ENCODE assay signal across 17 cellular contexts in the genomic region with DNA sequence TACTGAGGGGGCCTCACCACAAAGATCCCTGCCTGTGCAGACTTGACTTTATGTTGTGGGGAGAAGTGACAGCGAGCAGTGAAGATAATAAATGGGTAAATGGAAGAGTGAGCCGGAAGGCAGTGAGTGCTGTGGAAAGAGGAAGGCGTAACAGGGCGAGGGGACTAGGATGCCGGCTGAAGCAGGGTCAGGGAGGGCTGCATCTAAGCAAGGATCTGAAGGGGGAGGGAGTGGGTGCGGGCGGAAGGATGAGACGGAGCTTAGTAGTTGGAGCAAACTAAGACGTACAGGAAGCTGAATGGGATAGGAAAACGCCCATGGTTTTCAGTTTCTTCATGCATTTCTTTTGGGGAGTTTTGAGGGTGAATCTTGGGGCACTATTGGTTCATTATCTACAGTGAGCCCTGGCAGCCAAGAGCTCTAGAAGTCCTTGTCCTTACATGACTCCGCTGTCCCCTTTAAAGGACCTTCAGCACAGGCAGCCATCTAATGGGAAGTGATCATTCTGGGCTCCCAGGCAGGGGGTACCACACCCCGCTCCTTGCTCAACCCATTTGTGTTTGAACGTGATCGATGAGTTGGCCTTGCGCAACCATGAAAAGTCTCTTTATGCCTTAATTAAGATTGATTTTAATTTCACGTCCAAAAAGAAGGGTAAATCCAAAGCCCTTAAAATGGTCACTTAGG. TPM values are rescaled to one million over a fixed set of nuclear protein-coding genes. Genes with fewer than 3 reads are reported as not detected.
DNase-seq lines count a peak whose midpoint lies in the region; ATAC-seq and TF ChIP-seq lines count a peak whose summit lies in the region.
"Had no signal": no experiment of that assay in that cellular context is flagged by ENCODE, and none has a peak within 500 bp of the region (broad histone marks: within the 10 kb centered on the region; RNA-seq: fewer than 3 reads in every experiment).

No MANE protein-coding gene starts in this region.

- no peaks in the 10 kb centered on the region for H3K27me3 Mint-ChIP-seq in activated naive CD4-positive, alpha-beta T cell treated with anti-CD3 and anti-CD28 coated beads, Interleukin-2, amount 10 ng/mL, durations not matched to agents 7 days and 5 days
- no peaks in the 10 kb centered on the region for H3K27me3 Mint-ChIP-seq in activated T-helper 1 cell treated with anti-CD3 and anti-CD28 coated beads, Interleukin-12 subunit alpha, Interleukin-12 subunit beta, Interleukin-2, Interleukin-4 antibody, amounts not matched to agents 30 ng/mL and 10 ng/mL and 1 ng/mL, durations not matched to agents 14 hours and 24 hours and 36 hours (ENCODE audit: insufficient read depth)
- no peaks in the 10 kb centered on the region for H3K27me3 Mint-ChIP-seq in mesothelial cell of epicardium (ENCODE audit: low read depth)
- H3K27me3 Mint-ChIP-seq: stimulated activated memory B cell treated with anti-CD40 and anti-IgM and Interleukin-4, amounts not matched to agents 10 μg/mL and 1 μg/mL and 100 μg/mL, for 72 hours had no signal

- H3K36me3 ChIP-seq in neutrophil, result peaks cover 7% of the 10 kb centered on the region
- H3K36me3 ChIP-seq in SJCRH30, result peaks cover 3% of the 10 kb centered on the region; the same call in 1 of the 2 replicates

- H3K27ac ChIP-seq in neutrophil, result peak overlapping the region; percentile 52
- no peak overlapping the region for H3K27ac ChIP-seq in SJCRH30

- no peaks in the 10 kb centered on the region for H3K9me3 ChIP-seq in neutrophil
- H3K9me3 ChIP-seq in SJCRH30 (replicated peaks), result no peaks in the 10 kb centered on the region

- H3K27ac Mint-ChIP-seq in activated naive CD4-positive, alpha-beta T cell treated with anti-CD3 and anti-CD28 coated beads, Interleukin-2, amount 10 ng/mL, durations not matched to agents 7 days and 5 days, result peak overlapping the region; percentile 83
- H3K27ac Mint-ChIP-seq in activated T-helper 1 cell treated with anti-CD3 and anti-CD28 coated beads, Interleukin-12 subunit alpha, Interleukin-12 subunit beta, Interleukin-2, Interleukin-4 antibody, amounts not matched to agents 30 ng/mL and 10 ng/mL and 1 ng/mL, durations not matched to agents 14 hours and 24 hours and 36 hours, result peak overlapping the region; percentile 23
- no peak overlapping the region for H3K27ac Mint-ChIP-seq in mesothelial cell of epicardium
- H3K27ac Mint-ChIP-seq: stimulated activated memory B cell treated with anti-CD40 and anti-IgM and Interleukin-4, amounts not matched to agents 10 μg/mL and 1 μg/mL and 100 μg/mL, for 72 hours had no signal

- peak overlapping the region; percentile 4 for H3K4me3 Mint-ChIP-seq in activated naive CD4-positive, alpha-beta T cell treated with anti-CD3 and anti-CD28 coated beads, Interleukin-2, amount 10 ng/mL, durations not matched to agents 7 days and 5 days
- H3K4me3 Mint-ChIP-seq in activated T-helper 1 cell treated with anti-CD3 and anti-CD28 coated beads, Interleukin-12 subunit alpha, Interleukin-12 subunit beta, Interleukin-2, Interleukin-4 antibody, amounts not matched to agents 30 ng/mL and 10 ng/mL and 1 ng/mL, durations not matched to agents 14 hours and 24 hours and 36 hours, result peak overlapping the region; percentile 5
- H3K4me3 Mint-ChIP-seq in mesothelial cell of epicardium, result no peak overlapping the region
- H3K4me3 Mint-ChIP-seq: stimulated activated memory B cell treated with anti-CD40 and anti-IgM and Interleukin-4, amounts not matched to agents 10 μg/mL and 1 μg/mL and 100 μg/mL, for 72 hours had no signal

- H3K4me3 ChIP-seq in neutrophil (ENCODE audit: low read depth in 1 of 2, low read length in 1 of 2) (no peak overlapping the region), SJCRH30 (no peak overlapping the region)
- H3K4me3 ChIP-seq: coronary artery had no signal

- TF ChIP-seq CTCF in neutrophil (IDR thresholded peaks at IDR 0.05), result no peak
- no peak for TF ChIP-seq CTCF in mesothelial cell of epicardium (IDR thresholded peaks at IDR 0.05; ENCODE audit: unreplicated experiment)

- DNase-seq in activated naive CD4-positive, alpha-beta T cell treated with anti-CD3 and anti-CD28 coated beads, Interleukin-2, amount 10 ng/mL, durations not matched to agents 7 days and 5 days, result peak; percentile 36
- no peak for DNase-seq in activated naive CD4-positive, alpha-beta T cell treated with Interleukin-2 at 50 U/mL for 16 hours
- DNase-seq in KG1 (lab: John Stamatoyannopoulos, UW) (peak; percentile 53), SJCRH30 (no peak), mesothelial cell of epicardium (ENCODE audit: low spot score in 2 of 2, unreplicated experiment in 2 of 2) (no peak)
- DNase-seq in activated T-helper 1 cell treated with anti-CD3 and anti-CD28 coated beads, Interleukin-12 subunit alpha, Interleukin-12 subunit beta, Interleukin-2, Interleukin-4 antibody, amounts not matched to agents 30 ng/mL and 10 ng/mL and 1 ng/mL, durations not matched to agents 14 hours and 24 hours and 36 hours (ENCODE audit: low spot score), result no peak
- DNase-seq: AML-193, NCI-H2081, NCI-H774, nucleus accumbens had no signal

- H3K4me1 ChIP-seq in neutrophil (ENCODE audit: control insufficient read depth in 1 of 2, insufficient read depth in 1 of 2, low read depth in 1 of 2, low read length in 1 of 2) (peaks cover 30 to 44% of the 10 kb centered on the region in 2 experiments), SJCRH30 (no peaks in the 10 kb centered on the region)

- peaks cover 77% of the 10 kb centered on the region for H3K4me1 Mint-ChIP-seq in activated naive CD4-positive, alpha-beta T cell treated with anti-CD3 and anti-CD28 coated beads, Interleukin-2, amount 10 ng/mL, durations not matched to agents 7 days and 5 days
- H3K4me1 Mint-ChIP-seq in activated T-helper 1 cell treated with anti-CD3 and anti-CD28 coated beads, Interleukin-12 subunit alpha, Interleukin-12 subunit beta, Interleukin-2, Interleukin-4 antibody, amounts not matched to agents 30 ng/mL and 10 ng/mL and 1 ng/mL, durations not matched to agents 14 hours and 24 hours and 36 hours (ENCODE audit: low read depth), result peaks cover 55% of the 10 kb centered on the region
- peaks cover 15% of the 10 kb centered on the region for H3K4me1 Mint-ChIP-seq in mesothelial cell of epicardium

- intact Hi-C loops in activated T-helper 1 cell treated with anti-CD3 and anti-CD28 coated beads, Interleukin-12 subunit alpha, Interleukin-12 subunit beta, Interleukin-2, Interleukin-4 antibody, amounts not matched to agents 30 ng/mL and 10 ng/mL and 1 ng/mL, durations not matched to agents 14 hours and 24 hours and 36 hours (cut with micrococcal nuclease), result no loop called here

- peaks cover 64% of the 10 kb centered on the region for H3K36me3 Mint-ChIP-seq in activated naive CD4-positive, alpha-beta T cell treated with anti-CD3 and anti-CD28 coated beads, Interleukin-2, amount 10 ng/mL, durations not matched to agents 7 days and 5 days
- peaks cover 40% of the 10 kb centered on the region for H3K36me3 Mint-ChIP-seq in activated T-helper 1 cell treated with anti-CD3 and anti-CD28 coated beads, Interleukin-12 subunit alpha, Interleukin-12 subunit beta, Interleukin-2, Interleukin-4 antibody, amounts not matched to agents 30 ng/mL and 10 ng/mL and 1 ng/mL, durations not matched to agents 14 hours and 24 hours and 36 hours (ENCODE audit: low read depth)
- peaks cover 6% of the 10 kb centered on the region for H3K36me3 Mint-ChIP-seq in mesothelial cell of epicardium

- H3K27me3 ChIP-seq in neutrophil (no peaks in the 10 kb centered on the region), SJCRH30 (no peaks in the 10 kb centered on the region)

- CTCF ChIA-PET in activated naive CD4-positive, alpha-beta T cell treated with anti-CD3 and anti-CD28 coated beads, Interleukin-2, amount 10 ng/mL, durations not matched to agents 7 days and 5 days (lab: Charles Lee), result interaction anchor here (0.7 to 2.9 kb wide), 2 partner anchors 42 to 129 kb away, joined by 3 to 8 read pairs; no protein-coding TSS in a partner anchor

- no peak for ATAC-seq in HG03520 (IDR thresholded peaks at IDR 0.05; ENCODE audit: unreplicated experiment)
- ATAC-seq: stimulated activated memory B cell treated with anti-CD40 and anti-IgM and Interleukin-4, amounts not matched to agents 10 μg/mL and 1 μg/mL and 100 μg/mL, for 72 hours had no signal

- H3K9me3 Mint-ChIP-seq in activated naive CD4-positive, alpha-beta T cell treated with anti-CD3 and anti-CD28 coated beads, Interleukin-2, amount 10 ng/mL, durations not matched to agents 7 days and 5 days, result no peaks in the 10 kb centered on the region
- no peaks in the 10 kb centered on the region for H3K9me3 Mint-ChIP-seq in activated T-helper 1 cell treated with anti-CD3 and anti-CD28 coated beads, Interleukin-12 subunit alpha, Interleukin-12 subunit beta, Interleukin-2, Interleukin-4 antibody, amounts not matched to agents 30 ng/mL and 10 ng/mL and 1 ng/mL, durations not matched to agents 14 hours and 24 hours and 36 hours
- no peaks in the 10 kb centered on the region for H3K9me3 Mint-ChIP-seq in mesothelial cell of epicardium
- H3K9me3 Mint-ChIP-seq: stimulated activated memory B cell treated with anti-CD40 and anti-IgM and Interleukin-4, amounts not matched to agents 10 μg/mL and 1 μg/mL and 100 μg/mL, for 72 hours had no signal

RNA-seq across cellular contexts. Expression of gene NAT9, which starts 10.4 kb away (rescaled TPM):
- 69.0 and 70.8 TPM in 2 replicates for total RNA-seq in activated T-helper 1 cell treated with anti-CD3 and anti-CD28 coated beads, Interleukin-12 subunit alpha, Interleukin-12 subunit beta, Interleukin-2, Interleukin-4 antibody, amounts not matched to agents 30 ng/mL and 10 ng/mL and 1 ng/mL, durations not matched to agents 14 hours and 24 hours and 36 hours
- 47.7 and 50.1 TPM in 2 replicates for total RNA-seq in SJCRH30 (2014; rRNA removed; shearing (Covaris generic))
- total RNA-seq in mesothelial cell of epicardium, result 78.2 to 83.7 TPM (median 83.1 TPM) in 3 replicates

RNA-seq across cellular contexts. Expression of gene NHERF1, which starts 38.1 kb away (rescaled TPM):
- 142 and 153 TPM in 2 replicates for total RNA-seq in activated T-helper 1 cell treated with anti-CD3 and anti-CD28 coated beads, Interleukin-12 subunit alpha, Interleukin-12 subunit beta, Interleukin-2, Interleukin-4 antibody, amounts not matched to agents 30 ng/mL and 10 ng/mL and 1 ng/mL, durations not matched to agents 14 hours and 24 hours and 36 hours
- 42.0 and 45.4 TPM in 2 replicates for total RNA-seq in SJCRH30 (2014; rRNA removed; shearing (Covaris generic))
- 34.4 to 36.2 TPM (median 34.8 TPM) in 3 replicates for total RNA-seq in mesothelial cell of epicardium

RNA-seq across cellular contexts. Expression of gene RAB37, which starts 49.5 kb away (rescaled TPM):
- total RNA-seq in activated T-helper 1 cell treated with anti-CD3 and anti-CD28 coated beads, Interleukin-12 subunit alpha, Interleukin-12 subunit beta, Interleukin-2, Interleukin-4 antibody, amounts not matched to agents 30 ng/mL and 10 ng/mL and 1 ng/mL, durations not matched to agents 14 hours and 24 hours and 36 hours, result 6.0 and 6.1 TPM in 2 replicates
- total RNA-seq in SJCRH30 (2014; rRNA removed; shearing (Covaris generic)), result 1.3 and 3.0 TPM in 2 replicates
- total RNA-seq in mesothelial cell of epicardium, result 0.16 to 0.38 TPM (median 0.24 TPM) in 3 replicates
- total RNA-seq: epithelial cell of proximal tubule, glomerular endothelial cell, RPMI7951 had no signal

Comparison
In these comparisons a context has a peak if more than half of its experiments do, and no peak if none do; other contexts are left out.
1. DNase-seq: peak in activated naive CD4-positive, alpha-beta T cell treated with anti-CD3 and anti-CD28 coated beads, Interleukin-2, amount 10 ng/mL, durations not matched to agents 7 days and 5 days (single experiment) and KG1 (single experiment); none in activated naive CD4-positive, alpha-beta T cell treated with Interleukin-2 at 50 U/mL for 16 hours (single experiment), activated T-helper 1 cell treated with anti-CD3 and anti-CD28 coated beads, Interleukin-12 subunit alpha, Interleukin-12 subunit beta, Interleukin-2, Interleukin-4 antibody, amounts not matched to agents 30 ng/mL and 10 ng/mL and 1 ng/mL, durations not matched to agents 14 hours and 24 hours and 36 hours (single experiment), SJCRH30 (0 of 2) and mesothelial cell of epicardium (0 of 2).